8 cellular contexts compared by ENCODE assay signal in genomic region chr12:126086242-126086641, GRCh38.
"Had no signal": no experiment of that assay in that cellular context is flagged by ENCODE, and none has a peak within 500 bp of the region (broad histone marks: within the 10 kb centered on the region; RNA-seq: fewer than 3 reads in every experiment).

No MANE protein-coding gene starts in this region.

- H3K4me3 ChIP-seq: GM12878 had no signal

- ATAC-seq: GM12878 had no signal

- DNase-seq: GDM1, GF-D8 had no signal

- FAIRE-seq: G401.6, GM12878, GM12891, GM12892, GM18507, GM19239 had no signal
